Comparison of ENCODE assay signal across 1 cellular context in the genomic region with DNA sequence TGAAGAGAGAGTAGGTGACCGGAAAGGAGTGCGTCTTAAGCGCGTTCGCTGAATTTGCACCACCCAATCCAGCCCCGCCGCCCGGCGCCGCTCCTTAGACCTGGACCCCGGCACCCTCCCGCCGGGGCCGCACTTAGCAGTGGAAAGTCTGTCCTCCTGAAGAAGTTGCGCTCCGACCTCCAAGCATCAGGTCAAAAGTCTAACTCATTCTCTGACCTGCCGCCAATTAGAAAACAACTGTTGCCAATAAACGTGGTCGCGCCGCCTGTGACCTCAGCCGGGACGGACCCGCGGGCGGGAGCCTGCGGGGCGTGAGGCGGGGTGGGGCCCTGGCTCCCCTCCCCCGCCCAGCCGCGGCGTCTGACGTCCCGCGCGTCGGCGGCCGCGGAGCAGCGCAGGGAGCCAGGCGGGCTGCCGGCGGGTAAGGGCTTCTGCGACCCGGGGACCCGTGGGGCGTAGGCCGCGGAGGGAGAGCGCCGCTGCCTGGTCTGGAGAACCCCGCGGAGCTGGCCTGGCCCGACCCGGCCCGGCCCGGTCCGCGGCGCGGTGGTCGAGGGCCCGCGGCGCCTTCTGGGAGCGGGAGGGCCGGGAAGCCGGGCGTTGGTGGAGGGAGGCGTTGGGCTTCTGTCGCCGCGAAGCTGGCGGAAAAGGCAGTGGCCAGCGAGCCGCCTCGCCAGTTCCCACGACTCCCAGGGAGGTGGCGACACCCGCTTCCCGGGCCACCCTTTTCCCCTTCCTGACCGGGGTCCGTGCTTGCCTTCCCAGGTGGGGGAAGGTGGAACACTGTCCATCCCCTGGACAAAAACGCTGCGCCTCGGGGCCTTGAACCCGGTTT.
A peak's percentile ranks its signal among the peaks of the same experiment; 100 is the strongest.
TF ChIP-seq lines count a peak whose summit lies in the region.

A gene with protein sequence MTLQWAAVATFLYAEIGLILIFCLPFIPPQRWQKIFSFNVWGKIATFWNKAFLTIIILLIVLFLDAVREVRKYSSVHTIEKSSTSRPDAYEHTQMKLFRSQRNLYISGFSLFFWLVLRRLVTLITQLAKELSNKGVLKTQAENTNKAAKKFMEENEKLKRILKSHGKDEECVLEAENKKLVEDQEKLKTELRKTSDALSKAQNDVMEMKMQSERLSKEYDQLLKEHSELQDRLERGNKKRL (plus strand): TSS at position 366 of the 835 bp plus-strand sequence. CDS start 527 bp downstream, outside the sequence.

TF ChIP-seq in HepG2, 621 proteins besides CTCF, POLR2A, EP300 and RAD21 (continued from another document):
- TF ChIP-seq, protein P1, sequence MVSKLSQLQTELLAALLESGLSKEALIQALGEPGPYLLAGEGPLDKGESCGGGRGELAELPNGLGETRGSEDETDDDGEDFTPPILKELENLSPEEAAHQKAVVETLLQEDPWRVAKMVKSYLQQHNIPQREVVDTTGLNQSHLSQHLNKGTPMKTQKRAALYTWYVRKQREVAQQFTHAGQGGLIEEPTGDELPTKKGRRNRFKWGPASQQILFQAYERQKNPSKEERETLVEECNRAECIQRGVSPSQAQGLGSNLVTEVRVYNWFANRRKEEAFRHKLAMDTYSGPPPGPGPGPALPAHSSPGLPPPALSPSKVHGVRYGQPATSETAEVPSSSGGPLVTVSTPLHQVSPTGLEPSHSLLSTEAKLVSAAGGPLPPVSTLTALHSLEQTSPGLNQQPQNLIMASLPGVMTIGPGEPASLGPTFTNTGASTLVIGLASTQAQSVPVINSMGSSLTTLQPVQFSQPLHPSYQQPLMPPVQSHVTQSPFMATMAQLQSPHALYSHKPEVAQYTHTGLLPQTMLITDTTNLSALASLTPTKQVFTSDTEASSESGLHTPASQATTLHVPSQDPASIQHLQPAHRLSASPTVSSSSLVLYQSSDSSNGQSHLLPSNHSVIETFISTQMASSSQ (IDR thresholded peaks at IDR 0.05; ENCODE audit: low read depth) = no peak
- TF ChIP-seq, protein P1 (CRISPR knock-in tag; IDR thresholded peaks at IDR 0.05; ENCODE audit: borderline replicate concordance) = no peak
- TF ChIP-seq HOXA3 (CRISPR knock-in tag; IDR thresholded peaks at IDR 0.05) = peak; percentile 86
- no peak for TF ChIP-seq SRSF4 (IDR thresholded peaks at IDR 0.05; ENCODE audit: low read depth, low read length, poor library complexity, severe bottlenecking)
- peak; percentile 78 for TF ChIP-seq CREB1 (IDR thresholded peaks at IDR 0.05)
- TF ChIP-seq CREB1 (CRISPR knock-in tag; IDR thresholded peaks at IDR 0.05) = peak; percentile 59; the same call in 1 of the 2 replicates
- TF ChIP-seq TOE1 (CRISPR knock-in tag; IDR thresholded peaks at IDR 0.05) = no peak
- TF ChIP-seq NCOR1 (IDR thresholded peaks at IDR 0.05; ENCODE audit: borderline replicate concordance, low read length) = 0 out of 2 replicates have a peak, but pooled peaks have one; percentile 8
- TF ChIP-seq, protein P2, sequence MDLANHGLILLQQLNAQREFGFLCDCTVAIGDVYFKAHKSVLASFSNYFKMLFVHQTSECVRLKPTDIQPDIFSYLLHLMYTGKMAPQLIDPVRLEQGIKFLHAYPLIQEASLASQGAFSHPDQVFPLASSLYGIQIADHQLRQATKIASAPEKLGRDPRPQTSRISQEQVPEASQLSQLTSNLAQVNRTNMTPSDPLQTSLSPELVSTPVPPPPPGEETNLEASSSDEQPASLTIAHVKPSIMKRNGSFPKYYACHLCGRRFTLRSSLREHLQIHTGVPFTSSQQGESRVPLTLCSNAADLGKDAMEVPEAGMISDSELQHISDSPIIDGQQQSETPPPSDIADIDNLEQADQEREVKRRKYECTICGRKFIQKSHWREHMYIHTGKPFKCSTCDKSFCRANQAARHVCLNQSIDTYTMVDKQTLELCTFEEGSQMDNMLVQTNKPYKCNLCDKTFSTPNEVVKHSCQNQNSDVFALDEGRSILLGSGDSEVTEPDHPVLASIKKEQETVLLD (CRISPR knock-in tag; IDR thresholded peaks at IDR 0.05; ENCODE audit: low read depth) = peak; percentile 21; the same call in 1 of the 2 replicates
- TF ChIP-seq ZNF329 (CRISPR knock-in tag; IDR thresholded peaks at IDR 0.05; ENCODE audit: low read depth) = no peak
- 0 out of 2 replicates have a peak, but pooled peaks have one; percentile 28 for TF ChIP-seq JUN (CRISPR knock-in tag; IDR thresholded peaks at IDR 0.05)
- TF ChIP-seq EEA1 (CRISPR knock-in tag; IDR thresholded peaks at IDR 0.05; ENCODE audit: borderline replicate concordance) = peak; percentile 54; the same call in 1 of the 2 replicates
- TF ChIP-seq PAX8 (CRISPR knock-in tag; IDR thresholded peaks at IDR 0.05; ENCODE audit: borderline replicate concordance) = no peak
- no peak for TF ChIP-seq FOXA3 (CRISPR knock-in tag; IDR thresholded peaks at IDR 0.05)
- TF ChIP-seq, protein P3, sequence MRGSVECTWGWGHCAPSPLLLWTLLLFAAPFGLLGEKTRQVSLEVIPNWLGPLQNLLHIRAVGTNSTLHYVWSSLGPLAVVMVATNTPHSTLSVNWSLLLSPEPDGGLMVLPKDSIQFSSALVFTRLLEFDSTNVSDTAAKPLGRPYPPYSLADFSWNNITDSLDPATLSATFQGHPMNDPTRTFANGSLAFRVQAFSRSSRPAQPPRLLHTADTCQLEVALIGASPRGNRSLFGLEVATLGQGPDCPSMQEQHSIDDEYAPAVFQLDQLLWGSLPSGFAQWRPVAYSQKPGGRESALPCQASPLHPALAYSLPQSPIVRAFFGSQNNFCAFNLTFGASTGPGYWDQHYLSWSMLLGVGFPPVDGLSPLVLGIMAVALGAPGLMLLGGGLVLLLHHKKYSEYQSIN (CRISPR knock-in tag; IDR thresholded peaks at IDR 0.05; ENCODE audit: borderline replicate concordance) = no peak
